ENCODE assay signal across 9 cellular contexts in genomic region chr15:99476413-99477222, GRCh38.
DNase-seq lines count a peak whose midpoint lies in the region; ATAC-seq, FAIRE-seq and TF ChIP-seq lines count a peak whose summit lies in the region.
"Had no signal": no experiment of that assay in that cellular context is flagged by ENCODE, and none has a peak within 500 bp of the region (broad histone marks: within the 10 kb centered on the region; RNA-seq: fewer than 3 reads in every experiment).

No MANE protein-coding gene starts in this region.

- H3K4me1 Mint-ChIP-seq in activated CD4-positive, alpha-beta T cell treated with anti-CD3 and anti-CD28 coated beads, Interleukin-2, amount 10 ng/mL, durations not matched to agents 24 days and 14 days: peaks cover 13% of the 10 kb centered on the region

- CTCF ChIA-PET in endothelial cell of umbilical vein (lab: Charles Lee): interaction anchor here (0.6 to 2.4 kb wide), 11 partner anchors 9 to 290 kb away, joined by 3 to 14 read pairs (median 4); no protein-coding TSS in a partner anchor

- no peaks in the 10 kb centered on the region for H3K9me1 ChIP-seq in endothelial cell of umbilical vein (replicated peaks; ENCODE audit: control insufficient read depth, extremely low read depth, insufficient read depth, low read length)

- DNase-seq in activated CD4-positive, alpha-beta T cell treated with anti-CD3 and anti-CD28 coated beads, Interleukin-2, amount 10 ng/mL, durations not matched to agents 24 days and 14 days: peak; percentile 74
- no peak for DNase-seq in activated CD4-positive, alpha-beta T cell treated with anti-CD3 and anti-CD28 coated beads, Interleukin-2, amount 50 U/mL, for 48 hours
- DNase-seq in T1000 (lab: John Stamatoyannopoulos, UW) (peak; percentile 81), endothelial cell of umbilical vein (ENCODE audit: low read depth, low spot score) (peak; percentile 84), myocyte (ENCODE audit: low read depth) (peak; percentile 91), NCI-H526 treated with DMSO at 0.1 percent for 48 hours (lab: John Stamatoyannopoulos, UW) (no peak)

- peak overlapping the region; percentile 32 for H3K4me2 ChIP-seq in endothelial cell of umbilical vein (ENCODE audit: insufficient read depth, low read length)

- dilution Hi-C loops in endothelial cell of umbilical vein (cut with MboI; ENCODE audit: extremely low pct_ligation_motif_present, low sequenced_read_pairs): no loop called here

- no TSS peak for BruUV-seq in endothelial cell of umbilical vein (replicated peaks; lab: Mats Ljungman, UMichigan)

- no peaks in the 10 kb centered on the region for H3K27me3 ChIP-seq in endothelial cell of umbilical vein (ENCODE audit: control insufficient read depth in 2 of 2, insufficient read depth in 2 of 2, low read length in 2 of 2)

- no peak overlapping the region for H3K4me3 ChIP-seq in endothelial cell of umbilical vein (replicated peaks in 1 of 3; ENCODE audit: insufficient read depth in 1 of 3, low read depth in 1 of 3, low read length in 3 of 3)

- peak; percentile 98 for FAIRE-seq in endothelial cell of umbilical vein (lab: Jason Lieb, UNC)

- H3K9me3 Mint-ChIP-seq in activated CD4-positive, alpha-beta T cell treated with anti-CD3 and anti-CD28 coated beads, Interleukin-2, amount 10 ng/mL, durations not matched to agents 24 days and 14 days: no peaks in the 10 kb centered on the region

- H3K9me3 ChIP-seq in endothelial cell of umbilical vein (replicated peaks; ENCODE audit: control insufficient read depth, insufficient read depth, low read length): no peaks in the 10 kb centered on the region

- H3K4me3 Mint-ChIP-seq in activated CD4-positive, alpha-beta T cell treated with anti-CD3 and anti-CD28 coated beads, Interleukin-2, amount 10 ng/mL, durations not matched to agents 24 days and 14 days: peak overlapping the region; percentile 15
- H3K4me3 Mint-ChIP-seq: CD4-positive, alpha-beta memory T cell had no signal

- no peaks in the 10 kb centered on the region for H3K79me2 ChIP-seq in endothelial cell of umbilical vein (ENCODE audit: control insufficient read depth, insufficient read depth, low read length)

- no peak for TF ChIP-seq POLR2A in endothelial cell of umbilical vein (IDR thresholded peaks at IDR 0.05; ENCODE audit: low read depth, low read length)

- POLR2A ChIA-PET in endothelial cell of umbilical vein (lab: Charles Lee): no interaction called here

- peaks cover 5% of the 10 kb centered on the region for H3K27me3 Mint-ChIP-seq in activated CD4-positive, alpha-beta T cell treated with anti-CD3 and anti-CD28 coated beads, Interleukin-2, amount 10 ng/mL, durations not matched to agents 24 days and 14 days

- peak overlapping the region; percentile 36 for H3K27ac ChIP-seq in endothelial cell of umbilical vein (ENCODE audit: insufficient read depth, low read depth, low read length)

- intact Hi-C loops in activated CD4-positive, alpha-beta T cell treated with anti-CD3 and anti-CD28 coated beads, Interleukin-2, amount 10 ng/mL, durations not matched to agents 24 days and 14 days (cut with micrococcal nuclease): no loop called here
- intact Hi-C loops in endothelial cell of umbilical vein (cut with micrococcal nuclease): loop anchor here (1.0 kb wide), 2 partner anchors 10 to 21 kb away; no protein-coding TSS in a partner anchor

- ATAC-seq in HG03342 (IDR thresholded peaks at IDR 0.05; ENCODE audit: unreplicated experiment): peak; percentile 56
- no peak for ATAC-seq in HG03439 (IDR thresholded peaks at IDR 0.05; ENCODE audit: unreplicated experiment)

- no peak for TF ChIP-seq CTCF in endothelial cell of umbilical vein (IDR thresholded peaks at IDR 0.05; ENCODE audit: extremely low read depth in 1 of 2, insufficient read depth in 1 of 2, low read depth in 1 of 2, low read length in 2 of 2)

- no peaks in the 10 kb centered on the region for H3K36me3 ChIP-seq in endothelial cell of umbilical vein (ENCODE audit: control insufficient read depth in 2 of 2, extremely low read depth in 1 of 2, insufficient read depth in 2 of 2, low read length in 2 of 2)

- peak overlapping the region; percentile 82 for H2AFZ ChIP-seq in endothelial cell of umbilical vein (ENCODE audit: low read depth, low read length)

- no peak overlapping the region for H3K27ac Mint-ChIP-seq in activated CD4-positive, alpha-beta T cell treated with anti-CD3 and anti-CD28 coated beads, Interleukin-2, amount 10 ng/mL, durations not matched to agents 24 days and 14 days

- H3K36me3 Mint-ChIP-seq in activated CD4-positive, alpha-beta T cell treated with anti-CD3 and anti-CD28 coated beads, Interleukin-2, amount 10 ng/mL, durations not matched to agents 24 days and 14 days (ENCODE audit: low read depth): no peaks in the 10 kb centered on the region
- H3K36me3 Mint-ChIP-seq: CD4-positive, alpha-beta memory T cell had no signal

- peaks cover 17% of the 10 kb centered on the region for H3K4me1 ChIP-seq in endothelial cell of umbilical vein (ENCODE audit: control insufficient read depth, extremely low read depth, insufficient read depth, low read length)

- no peak overlapping the region for H3K9ac ChIP-seq in endothelial cell of umbilical vein (replicated peaks; ENCODE audit: extremely low read depth, insufficient read depth, low read length)

- no peaks in the 10 kb centered on the region for H4K20me1 ChIP-seq in endothelial cell of umbilical vein (replicated peaks; ENCODE audit: control insufficient read depth, extremely low read depth, insufficient read depth, low read length)

TF ChIP-seq in endothelial cell of umbilical vein, 7 proteins besides CTCF, POLR2A, EP300 and RAD21:
- TF ChIP-seq, protein P1, sequence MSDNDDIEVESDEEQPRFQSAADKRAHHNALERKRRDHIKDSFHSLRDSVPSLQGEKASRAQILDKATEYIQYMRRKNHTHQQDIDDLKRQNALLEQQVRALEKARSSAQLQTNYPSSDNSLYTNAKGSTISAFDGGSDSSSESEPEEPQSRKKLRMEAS (IDR thresholded peaks at IDR 0.05; ENCODE audit: insufficient read depth, insufficient read length): no peak
- TF ChIP-seq MYC (IDR thresholded peaks at IDR 0.05; ENCODE audit: low read depth, low read length): no peak
- peak; percentile 91 for TF ChIP-seq FOS (IDR thresholded peaks at IDR 0.05; ENCODE audit: borderline replicate concordance, insufficient read depth, low read length)
- peak; percentile 65 for TF ChIP-seq POLR2AphosphoS5 (IDR thresholded peaks at IDR 0.05; ENCODE audit: insufficient read depth, low read depth, low read length)
- TF ChIP-seq JUN (IDR thresholded peaks at IDR 0.05; ENCODE audit: borderline replicate concordance, insufficient read depth, insufficient read length, low read depth): peak; percentile 48
- no peak for TF ChIP-seq EZH2 (IDR thresholded peaks at IDR 0.05; ENCODE audit: borderline replicate concordance, low read depth, low read length, severe bottlenecking)
- TF ChIP-seq GATA2 (IDR thresholded peaks at IDR 0.05; ENCODE audit: insufficient read depth, insufficient read length, low read depth, low read length): no peak

Comparison
In these comparisons a context has a peak if more than half of its experiments do, and no peak if none do; other contexts are left out.
1. DNase-seq: peak in activated CD4-positive, alpha-beta T cell treated with anti-CD3 and anti-CD28 coated beads, Interleukin-2, amount 10 ng/mL, durations not matched to agents 24 days and 14 days (single experiment), T1000 (single experiment), endothelial cell of umbilical vein (single experiment) and myocyte (single experiment); none in activated CD4-positive, alpha-beta T cell treated with anti-CD3 and anti-CD28 coated beads, Interleukin-2, amount 50 U/mL, for 48 hours (0 of 2) and NCI-H526 treated with DMSO at 0.1 percent for 48 hours (single experiment).